In the genomic region with DNA sequence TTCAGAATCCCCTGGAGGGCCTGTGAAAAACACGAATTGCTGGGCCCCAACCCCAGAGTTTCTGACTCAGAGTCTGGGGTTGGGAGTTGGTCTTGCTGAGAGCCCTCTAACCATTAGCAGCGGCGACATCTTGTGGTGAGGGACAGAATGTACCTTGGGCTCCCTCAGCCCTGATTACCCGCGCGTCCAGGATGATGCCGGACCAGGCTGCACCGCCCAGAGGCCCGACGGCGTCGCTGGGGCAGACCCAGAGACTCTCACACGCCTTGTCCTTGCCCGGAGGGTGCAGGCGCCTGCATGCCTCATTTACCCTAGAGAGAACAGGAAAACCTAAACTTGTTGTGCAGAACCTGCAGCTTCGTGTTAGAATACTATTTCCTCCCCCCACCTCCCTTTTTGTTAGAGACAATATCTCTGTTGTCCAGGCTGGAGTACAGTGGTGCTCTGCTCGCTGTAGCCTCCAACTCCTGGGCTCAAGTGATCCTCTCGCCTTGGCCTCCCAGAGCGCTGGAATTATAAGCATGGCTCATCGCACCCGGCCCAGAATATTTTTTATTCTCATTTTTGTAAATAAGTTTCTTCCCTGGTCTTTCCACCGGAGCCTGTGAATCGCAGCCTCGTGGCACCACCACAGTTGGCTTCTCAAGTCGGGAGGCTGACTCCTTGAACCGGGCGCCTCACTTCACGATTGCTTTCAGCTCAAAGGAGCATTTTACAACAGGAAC, we compare ENCODE assay signal across 8 cellular contexts. TPM values are rescaled to one million over a fixed set of nuclear protein-coding genes. Genes with fewer than 3 reads are reported as not detected.
DNase-seq lines count a peak whose midpoint lies in the region; ATAC-seq, FAIRE-seq and TF ChIP-seq lines count a peak whose summit lies in the region.

No MANE protein-coding gene starts in this region.

- no peaks in the 10 kb centered on the region for H3K36me3 ChIP-seq in bronchial epithelial cell (ENCODE audit: control insufficient read depth, insufficient read depth, low read length)

- no peak for FAIRE-seq in bronchial epithelial cell (lab: Jason Lieb, UNC)

- DNase-seq in AG20443 (ENCODE audit: low spot score) = peak; percentile 96
- peak; percentile 91 for DNase-seq in NCI-H2227 (lab: John Stamatoyannopoulos, UW; ENCODE audit: unreplicated experiment)
- peak; percentile 81 for DNase-seq in bronchial epithelial cell (ENCODE audit: low read depth)
- DNase-seq in kidney glomerular epithelial cell (lab: John Stamatoyannopoulos, UW) = peak; percentile 80
- peak; percentile 53 to 61 for DNase-seq in stimulated activated CD4-positive, alpha-beta T cell treated with anti-CD3 and anti-CD28 coated beads, Interleukin-1b, Interleukin-23, amount 100 ng/mL, for 4 hours (ENCODE audit: low read depth in 2 of 2)

- H3K4me3 ChIP-seq in WI38 (ENCODE audit: low read depth, low read length) (no peak overlapping the region), bronchial epithelial cell (ENCODE audit: low read depth, low read length) (no peak overlapping the region)

- no peaks in the 10 kb centered on the region for H3K27me3 ChIP-seq in bronchial epithelial cell (ENCODE audit: control insufficient read depth, insufficient read depth, low read length)

- peak; percentile 80 for TF ChIP-seq CTCF in WI38 (IDR thresholded peaks at IDR 0.05; ENCODE audit: low read depth, low read length)
- TF ChIP-seq CTCF in bronchial epithelial cell (IDR thresholded peaks at IDR 0.05; ENCODE audit: insufficient read depth, low read length, severe bottlenecking) = peak; percentile 90

- ATAC-seq in GM18909 (IDR thresholded peaks at IDR 0.05; ENCODE audit: poor library complexity, unreplicated experiment) (peak; percentile 65), HG03139 (IDR thresholded peaks at IDR 0.05; ENCODE audit: unreplicated experiment) (peak; percentile 58)

RNA-seq across cellular contexts. Expression of a gene that starts 22.2 kb away (rescaled TPM):
- total RNA-seq in bronchial epithelial cell = not detected in 2 replicates
